Comparison of ENCODE assay signal across 1 cellular context in genomic region chr2:28392297-28393114, GRCh38.
TF ChIP-seq lines count a peak whose summit lies in the region.

TSS of gene FOSL2 (plus strand) at chr2:28392858. CDS start at chr2:28393721, 863 bp downstream.

TF ChIP-seq in IMR-90, 13 proteins besides CTCF, POLR2A, EP300 and RAD21 (continued from another document):
- TF ChIP-seq USF2 (IDR thresholded peaks at IDR 0.05; ENCODE audit: low read depth, low read length) = peak; percentile 57; the same call in 1 of the 2 replicates
- TF ChIP-seq MAZ (IDR thresholded peaks at IDR 0.05; ENCODE audit: borderline replicate concordance, low read depth, low read length) = peak; percentile 89
- TF ChIP-seq SMC3 (IDR thresholded peaks at IDR 0.05; ENCODE audit: low read depth, low read length) = no peak; the same call in 1 of the 2 replicates
- TF ChIP-seq FOS (IDR thresholded peaks at IDR 0.05; ENCODE audit: low read depth, low read length) = peak; percentile 90
- TF ChIP-seq CHD1 (IDR thresholded peaks at IDR 0.05; ENCODE audit: low read depth, low read length) = 0 out of 2 replicates have a peak, but pooled peaks have one; percentile 9
- no peak for TF ChIP-seq CEBPB (IDR thresholded peaks at IDR 0.05; ENCODE audit: low read depth, low read length)
- no peak for TF ChIP-seq RFX5 (IDR thresholded peaks at IDR 0.05; ENCODE audit: low read depth, low read length)
- 0 out of 2 replicates have a peak, but pooled peaks have one; percentile 8 for TF ChIP-seq NFE2L2 (IDR thresholded peaks at IDR 0.05; ENCODE audit: low read depth, low read length)
